In genomic region chr2:19805266-19805665, GRCh38 we compare ENCODE assay signal across 22 cellular contexts.
DNase-seq lines count a peak whose midpoint lies in the region; ATAC-seq and TF ChIP-seq lines count a peak whose summit lies in the region.
"Had no signal": no experiment of that assay in that cellular context is flagged by ENCODE, and none has a peak within 500 bp of the region (broad histone marks: within the 10 kb centered on the region; RNA-seq: fewer than 3 reads in every experiment).

No MANE protein-coding gene starts in this region.

- no peaks in the 10 kb centered on the region for H3K9me3 ChIP-seq in IMR-90 (ENCODE audit: control insufficient read depth, insufficient read depth, low read length)
- H3K9me3 ChIP-seq in tibial artery = no peaks in the 10 kb centered on the region
- H3K9me3 ChIP-seq in naive thymus-derived CD4-positive, alpha-beta T cell (ENCODE audit: control insufficient read depth in 2 of 3, low read length in 3 of 3) = no peaks in the 10 kb centered on the region
- H3K9me3 ChIP-seq: BLaER1, Caco-2 had no signal

- H2BK20ac ChIP-seq in IMR-90 (ENCODE audit: low read depth, low read length) = peak overlapping the region; percentile 50; the same call in 1 of the 2 replicates

- DNase-seq in IMR-90 = no peak
- no peak for DNase-seq in chondrocyte (ENCODE audit: low spot score)
- no peak for DNase-seq in neural crest cell (ENCODE audit: low read depth, low spot score)
- no peak for DNase-seq in tibial artery
- no peak for DNase-seq in SKM-1 (lab: John Stamatoyannopoulos, UW; ENCODE audit: unreplicated experiment)
- no peak for DNase-seq in naive thymus-derived CD4-positive, alpha-beta T cell
- DNase-seq in NCI-H187 (lab: John Stamatoyannopoulos, UW) = no peak
- DNase-seq: Caco-2; CD4-positive, CD25-positive, alpha-beta regulatory T cell; CD8-positive, alpha-beta T cell; DMS79; EL; GDM1 had no signal

- peaks cover 18% of the 10 kb centered on the region for H3K4me1 ChIP-seq in IMR-90 (ENCODE audit: control insufficient read depth, insufficient read depth, low read length)
- peaks cover 0 to 64% (median 50%) of the 10 kb centered on the region in 4 donors for H3K4me1 ChIP-seq in tibial artery
- H3K4me1 ChIP-seq in naive thymus-derived CD4-positive, alpha-beta T cell (ENCODE audit: control insufficient read depth in 2 of 2, insufficient read depth in 2 of 2, low read length in 2 of 2) = no peaks in the 10 kb centered on the region
- H3K4me1 ChIP-seq: Caco-2 had no signal

- CTCF ChIA-PET in IMR-90 (lab: Yijun Ruan, JAX) = interaction anchor here (0.7 kb wide), 1 partner anchor 30 kb away, joined by 3 read pairs; no protein-coding TSS in a partner anchor
- CTCF ChIA-PET in naive thymus-derived CD4-positive, alpha-beta T cell (lab: Charles Lee) = no interaction called here

- dilution Hi-C loops in IMR-90 (cut with HindIII; ENCODE audit: low sequenced_read_pairs, unreplicated experiment) = no loop called here

- peaks cover 18% of the 10 kb centered on the region for H3K9me1 ChIP-seq in IMR-90 (ENCODE audit: insufficient read depth, low read length)

- no peak for TF ChIP-seq POLR2A in IMR-90 (IDR thresholded peaks at IDR 0.05; ENCODE audit: low read depth, low read length)

- H3K4me1 Mint-ChIP-seq in chondrocyte (ENCODE audit: low read depth) = peaks cover 81% of the 10 kb centered on the region
- H3K4me1 Mint-ChIP-seq in neural crest cell = no peaks in the 10 kb centered on the region
- H3K4me1 Mint-ChIP-seq in naive thymus-derived CD4-positive, alpha-beta T cell = no peaks in the 10 kb centered on the region
- H3K4me1 Mint-ChIP-seq: B cell; CD4-positive, CD25-positive, alpha-beta regulatory T cell; GM23338 had no signal

- H2BK15ac ChIP-seq in IMR-90 (ENCODE audit: low read depth, low read length) = no peak overlapping the region

- peak overlapping the region; percentile 69 for H3K27ac Mint-ChIP-seq in chondrocyte (ENCODE audit: unreplicated experiment)
- H3K27ac Mint-ChIP-seq in neural crest cell (ENCODE audit: unreplicated experiment) = peak overlapping the region; percentile 63
- H3K27ac Mint-ChIP-seq in naive thymus-derived CD4-positive, alpha-beta T cell = no peak overlapping the region
- H3K27ac Mint-ChIP-seq: B cell; CD4-positive, CD25-positive, alpha-beta regulatory T cell; CD8-positive, alpha-beta T cell; GM23338; H9 had no signal

- no peak overlapping the region for H3K23ac ChIP-seq in IMR-90 (ENCODE audit: low read depth, low read length)

- H4K5ac ChIP-seq in IMR-90 (ENCODE audit: low read depth, low read length) = no peak overlapping the region

- no peak overlapping the region for H3K4me3 Mint-ChIP-seq in chondrocyte (ENCODE audit: unreplicated experiment)
- no peak overlapping the region for H3K4me3 Mint-ChIP-seq in neural crest cell
- no peak overlapping the region for H3K4me3 Mint-ChIP-seq in naive thymus-derived CD4-positive, alpha-beta T cell
- H3K4me3 Mint-ChIP-seq: B cell; CD4-positive, CD25-positive, alpha-beta regulatory T cell; CD8-positive, alpha-beta T cell; GM23338; H9 had no signal

- H2BK120ac ChIP-seq in IMR-90 (ENCODE audit: low read depth, low read length) = no peak overlapping the region

- intact Hi-C loops in IMR-90 (cut with micrococcal nuclease) (no loop called here), tibial artery (cut with DNase I; ENCODE audit: low total_unique reads) (loop anchor here (5.0 kb wide), 1 partner anchor 52 kb away; no protein-coding TSS in a partner anchor)
- intact Hi-C loops in naive thymus-derived CD4-positive, alpha-beta T cell (cut with micrococcal nuclease) = no loop called here

- no peak overlapping the region for H3K56ac ChIP-seq in IMR-90 (ENCODE audit: extremely low read depth, insufficient read depth, low read length)

- H2AFZ ChIP-seq in IMR-90 (replicated peaks; ENCODE audit: low read length, poor library complexity) = no peak overlapping the region
- H2AFZ ChIP-seq: GM23338 had no signal

- H4K8ac ChIP-seq in IMR-90 (ENCODE audit: low read depth in 2 of 2, low read length in 2 of 2) = no peak overlapping the region

- H3K27me3 ChIP-seq in IMR-90 (ENCODE audit: control insufficient read depth, insufficient read depth, low read length) (peaks cover 1% of the 10 kb centered on the region; the same call in 1 of the 2 replicates), tibial artery (no peaks in the 10 kb centered on the region)
- no peaks in the 10 kb centered on the region for H3K27me3 ChIP-seq in naive thymus-derived CD4-positive, alpha-beta T cell (ENCODE audit: control insufficient read depth in 2 of 2, insufficient read depth in 2 of 2, low read length in 2 of 2)
- H3K27me3 ChIP-seq: BLaER1 had no signal

- no peak for TF ChIP-seq RAD21 in IMR-90 (IDR thresholded peaks at IDR 0.05; ENCODE audit: low read length)

- peaks cover 6% of the 10 kb centered on the region for H3K9me3 Mint-ChIP-seq in chondrocyte (ENCODE audit: low read depth)
- no peaks in the 10 kb centered on the region for H3K9me3 Mint-ChIP-seq in neural crest cell
- no peaks in the 10 kb centered on the region for H3K9me3 Mint-ChIP-seq in naive thymus-derived CD4-positive, alpha-beta T cell
- H3K9me3 Mint-ChIP-seq: CD8-positive, alpha-beta T cell; GM23338; H9 had no signal

- TF ChIP-seq CTCF in IMR-90 (conservative IDR thresholded peaks at IDR 0.05; ENCODE audit: low read depth, low read length) (no peak), chondrocyte (IDR thresholded peaks at IDR 0.05) (no peak), neural crest cell (conservative IDR thresholded peaks at IDR 0.05) (no peak), tibial artery (IDR thresholded peaks at IDR 0.05) (no peak)

- in situ Hi-C loops in IMR-90 (cut with MboI; ENCODE audit: low sequenced_read_pairs) = no loop called here

- H3K4me3 ChIP-seq in IMR-90 (ENCODE audit: insufficient read depth, low read depth, low read length) (no peak overlapping the region), tibial artery (no peak overlapping the region)
- H3K4me3 ChIP-seq in naive thymus-derived CD4-positive, alpha-beta T cell (ENCODE audit: low read length) = no peak overlapping the region
- H3K4me3 ChIP-seq: BLaER1, GM12878, GM23338 had no signal

- H4K20me1 ChIP-seq in IMR-90 (ENCODE audit: insufficient read depth, low read length) = no peaks in the 10 kb centered on the region; the same call in 1 of the 2 replicates
- H4K20me1 ChIP-seq: BLaER1 had no signal

- H4K91ac ChIP-seq in IMR-90 (ENCODE audit: insufficient read depth, low read depth, low read length) = no peak overlapping the region

- no peaks in the 10 kb centered on the region for H3K27me3 Mint-ChIP-seq in chondrocyte (ENCODE audit: low read depth)
- H3K27me3 Mint-ChIP-seq in neural crest cell (ENCODE audit: low read depth) = no peaks in the 10 kb centered on the region
- H3K27me3 Mint-ChIP-seq in naive thymus-derived CD4-positive, alpha-beta T cell = peaks cover 0 to 5% (median 0%) of the 10 kb centered on the region in 5 donors

- peak overlapping the region; percentile 61; the same call in 1 of the 2 replicates for H2AK5ac ChIP-seq in IMR-90 (ENCODE audit: low read depth, low read length)

- H3K36me3 ChIP-seq in IMR-90 (ENCODE audit: control insufficient read depth, insufficient read depth, low read length) = no peaks in the 10 kb centered on the region
- no peaks in the 10 kb centered on the region for H3K36me3 ChIP-seq in tibial artery
- H3K36me3 ChIP-seq in naive thymus-derived CD4-positive, alpha-beta T cell (ENCODE audit: control insufficient read depth in 2 of 3, insufficient read depth in 3 of 3, low read length in 3 of 3) = no peaks in the 10 kb centered on the region
- H3K36me3 ChIP-seq: BLaER1 had no signal

- no peak overlapping the region for H3K4me2 ChIP-seq in IMR-90 (ENCODE audit: low read depth, low read length)
- H3K4me2 ChIP-seq: BLaER1, GM23338 had no signal

- H3K79me1 ChIP-seq in IMR-90 (ENCODE audit: low read depth in 1 of 2, low read length in 2 of 2) = no peaks in the 10 kb centered on the region

- WGBS in IMR-90 (ENCODE audit: extremely low coverage in 2 of 2, insufficient read length in 1 of 2), 2 experiments = 88% methylated on average over 3 of the region's 4 CpGs; no CpG with 5 or more reads in 1 of the 2 experiments

- no peak overlapping the region for H3K4ac ChIP-seq in IMR-90 (ENCODE audit: low read depth, low read length)

- H2AK9ac ChIP-seq in IMR-90 (replicated peaks; ENCODE audit: low read depth, low read length, poor library complexity) = no peak overlapping the region

- H2BK5ac ChIP-seq in IMR-90 (ENCODE audit: low read depth, low read length, poor library complexity, severe bottlenecking) = no peak overlapping the region

- no peak overlapping the region for H3K14ac ChIP-seq in IMR-90 (replicated peaks; ENCODE audit: low read depth, low read length)

- H3K18ac ChIP-seq in IMR-90 (ENCODE audit: low read depth, low read length) = no peak overlapping the region

- POLR2A ChIA-PET in IMR-90 (lab: Charles Lee; ENCODE audit: unreplicated experiment) = no interaction called here
- POLR2A ChIA-PET in naive thymus-derived CD4-positive, alpha-beta T cell (lab: Charles Lee) = no interaction called here

- ATAC-seq in IMR-90 (ENCODE audit: low read depth) (no peak), GM18861 (IDR thresholded peaks at IDR 0.05; ENCODE audit: unreplicated experiment) (no peak)
- ATAC-seq in naive thymus-derived CD4-positive, alpha-beta T cell = no peak
- ATAC-seq: CD8-positive, alpha-beta T cell; GM12878; GM23338; HCT116 had no signal

- H3K36me3 Mint-ChIP-seq in chondrocyte (ENCODE audit: low read depth) (no peaks in the 10 kb centered on the region), neural crest cell (ENCODE audit: low read depth) (no peaks in the 10 kb centered on the region)
- H3K36me3 Mint-ChIP-seq in naive thymus-derived CD4-positive, alpha-beta T cell = no peaks in the 10 kb centered on the region
- H3K36me3 Mint-ChIP-seq: CD4-positive, CD25-positive, alpha-beta regulatory T cell; CD8-positive, alpha-beta T cell had no signal

- no peak overlapping the region for H3K9ac ChIP-seq in IMR-90 (ENCODE audit: low read depth, low read length)
- H3K9ac ChIP-seq: BLaER1 had no signal

- no TSS peak for BruUV-seq in IMR-90 (replicated peaks; lab: Mats Ljungman, UMichigan)

- H3K27ac ChIP-seq in IMR-90 (ENCODE audit: insufficient read depth, low read length) = no peak overlapping the region
- H3K27ac ChIP-seq in tibial artery = peak overlapping the region; percentile 69 to 77
- H3K27ac ChIP-seq in naive thymus-derived CD4-positive, alpha-beta T cell (ENCODE audit: low read depth, low read length) = no peak overlapping the region
- H3K27ac ChIP-seq: 22Rv1, BLaER1, C4-2B had no signal

TF ChIP-seq in IMR-90, 13 proteins besides CTCF, POLR2A, EP300 and RAD21:
- no peak for TF ChIP-seq RFX5 (IDR thresholded peaks at IDR 0.05; ENCODE audit: low read depth, low read length)

Comparison
In these comparisons a context has a peak if more than half of its experiments do, and no peak if none do; other contexts are left out.
1. H3K27ac ChIP-seq: peak in tibial artery (2 of 2); none in IMR-90 (single experiment) and naive thymus-derived CD4-positive, alpha-beta T cell (single experiment).
2. H3K27ac Mint-ChIP-seq: peak in chondrocyte (single experiment) and neural crest cell (single experiment); none in naive thymus-derived CD4-positive, alpha-beta T cell (0 of 9).